ENCODE assay signal across 8 cellular contexts in genomic region chr4:137531951-137532868, GRCh38. TPM values are rescaled to one million over a fixed set of nuclear protein-coding genes. Genes with fewer than 3 reads are reported as not detected.
DNase-seq lines count a peak whose midpoint lies in the region; ATAC-seq and TF ChIP-seq lines count a peak whose summit lies in the region.

Gene PCDH18 (minus strand): TSS chr4:137532494. CDS start chr4:137532088, 406 bp downstream.

- intact Hi-C loops in CD8-positive, alpha-beta T cell (cut with DNase I, micrococcal nuclease), result no loop called here
- intact Hi-C loops in cardiac septum (cut with DNase I), result loop anchor here (5.0 to 10.0 kb wide), 2 partner anchors 157 to 240 kb away; no protein-coding TSS in a partner anchor

- H3K4me2 ChIP-seq in parathyroid adenoma (ENCODE audit: low read length), result peak within 1 kb of the TSS; percentile 45

- POLR2A ChIA-PET in CD8-positive, alpha-beta T cell (lab: Charles Lee), result no interaction called here

- no peak for ATAC-seq in CD8-positive, alpha-beta T cell
- ATAC-seq in GM19395 (IDR thresholded peaks at IDR 0.05; ENCODE audit: unreplicated experiment), result peak; percentile 78
- peak; percentile 49 for ATAC-seq in activated naive CD8-positive, alpha-beta T cell treated with anti-CD3 and anti-CD28 coated beads, Interleukin-2, amount 50 U/mL, for 24 hours
- no peak for ATAC-seq in GM18861 (IDR thresholded peaks at IDR 0.05; ENCODE audit: unreplicated experiment)

- no peak for TF ChIP-seq CTCF in CD8-positive, alpha-beta T cell (IDR thresholded peaks at IDR 0.05)
- TF ChIP-seq CTCF in parathyroid adenoma (IDR thresholded peaks at IDR 0.05), result no peak

- H3K27me3 ChIP-seq in CD8-positive, alpha-beta T cell (ENCODE audit: insufficient read depth, low read length), result no peaks in the 10 kb centered on the region
- no peaks in the 10 kb centered on the region for H3K27me3 ChIP-seq in parathyroid adenoma (ENCODE audit: control insufficient read depth, insufficient read depth, low read length)

- H3K36me3 ChIP-seq in CD8-positive, alpha-beta T cell (ENCODE audit: insufficient read depth, low read length), result no peaks in the 10 kb centered on the region
- no peaks in the 10 kb centered on the region for H3K36me3 ChIP-seq in parathyroid adenoma (ENCODE audit: control insufficient read depth, insufficient read depth, low read length)

- no peaks in the 10 kb centered on the region for H3K79me2 ChIP-seq in parathyroid adenoma

- no peaks in the 10 kb centered on the region for H3K9me3 ChIP-seq in CD8-positive, alpha-beta T cell (ENCODE audit: low read length)
- no peaks in the 10 kb centered on the region for H3K9me3 ChIP-seq in parathyroid adenoma (ENCODE audit: control insufficient read depth, low read length)

- H3K27ac ChIP-seq in CD8-positive, alpha-beta T cell (ENCODE audit: low read depth, low read length), result no peak within 1 kb of the TSS
- peak within 1 kb of the TSS; percentile 36 for H3K27ac ChIP-seq in parathyroid adenoma

- no peaks in the 10 kb centered on the region for H3K9me3 Mint-ChIP-seq in CD8-positive, alpha-beta T cell
- no peaks in the 10 kb centered on the region for H3K9me3 Mint-ChIP-seq in activated naive CD8-positive, alpha-beta T cell treated with anti-CD3 and anti-CD28 coated beads, Interleukin-2, amount 50 U/mL, for 24 hours

- H3K4me3 Mint-ChIP-seq in CD8-positive, alpha-beta T cell, result no peak within 1 kb of the TSS
- no peak within 1 kb of the TSS for H3K4me3 Mint-ChIP-seq in activated naive CD8-positive, alpha-beta T cell treated with anti-CD3 and anti-CD28 coated beads, Interleukin-2, amount 50 U/mL, for 24 hours

- DNase-seq in CD8-positive, alpha-beta T cell, result no peak
- DNase-seq in LHCN-M2 (ENCODE audit: low read depth) (peak; percentile 95), cardiac septum (ENCODE audit: low spot score) (peak; percentile 90), activated gamma-delta T cell (lab: John Stamatoyannopoulos, UW) (no peak)
- peak; percentile 1 for DNase-seq in activated naive CD8-positive, alpha-beta T cell treated with anti-CD3 and anti-CD28 coated beads, Interleukin-2, amount 50 U/mL, for 24 hours

- CTCF ChIA-PET in CD8-positive, alpha-beta T cell (lab: Charles Lee), result no interaction called here

- H3K4me1 ChIP-seq in CD8-positive, alpha-beta T cell (ENCODE audit: insufficient read depth, low read length), result peaks cover 3% of the 10 kb centered on the region
- no peaks in the 10 kb centered on the region for H3K4me1 ChIP-seq in parathyroid adenoma

- no peaks in the 10 kb centered on the region for H3K27me3 Mint-ChIP-seq in CD8-positive, alpha-beta T cell (ENCODE audit: low read depth)
- H3K27me3 Mint-ChIP-seq in activated naive CD8-positive, alpha-beta T cell treated with anti-CD3 and anti-CD28 coated beads, Interleukin-2, amount 50 U/mL, for 24 hours, result no peaks in the 10 kb centered on the region

- H3K27ac Mint-ChIP-seq in CD8-positive, alpha-beta T cell, result no peak within 1 kb of the TSS
- no peak within 1 kb of the TSS for H3K27ac Mint-ChIP-seq in activated naive CD8-positive, alpha-beta T cell treated with anti-CD3 and anti-CD28 coated beads, Interleukin-2, amount 50 U/mL, for 24 hours

- peaks cover 4% of the 10 kb centered on the region for H3K4me1 Mint-ChIP-seq in CD8-positive, alpha-beta T cell (ENCODE audit: low read depth)
- H3K4me1 Mint-ChIP-seq in activated naive CD8-positive, alpha-beta T cell treated with anti-CD3 and anti-CD28 coated beads, Interleukin-2, amount 50 U/mL, for 24 hours, result no peaks in the 10 kb centered on the region

- H3K4me3 ChIP-seq in CD8-positive, alpha-beta T cell (ENCODE audit: low read depth, low read length), result peak within 1 kb of the TSS; percentile 32
- peak within 1 kb of the TSS; percentile 47 for H3K4me3 ChIP-seq in parathyroid adenoma (ENCODE audit: low read depth, low read length)

- peak within 1 kb of the TSS; percentile 66 for H2AFZ ChIP-seq in parathyroid adenoma

- no peak within 1 kb of the TSS for H3K9ac ChIP-seq in parathyroid adenoma

- H3K36me3 Mint-ChIP-seq in CD8-positive, alpha-beta T cell, result no peaks in the 10 kb centered on the region
- H3K36me3 Mint-ChIP-seq in activated naive CD8-positive, alpha-beta T cell treated with anti-CD3 and anti-CD28 coated beads, Interleukin-2, amount 50 U/mL, for 24 hours (ENCODE audit: low read depth), result no peaks in the 10 kb centered on the region

RNA-seq across cellular contexts. Expression of gene PCDH18, which starts in this region (rescaled TPM):
- not detected for total RNA-seq in CD8-positive, alpha-beta T cell
- total RNA-seq in LHCN-M2 (2014; rRNA removed) (13.4 and 16.6 TPM in 2 replicates), cardiac septum (4.9 TPM)
- polyA plus RNA-seq in LHCN-M2 (2012), result 2.8 TPM

Comparison
In these comparisons a context has a peak if more than half of its experiments do, and no peak if none do; other contexts are left out.
1. ATAC-seq: peak in GM19395 (single experiment) and activated naive CD8-positive, alpha-beta T cell treated with anti-CD3 and anti-CD28 coated beads, Interleukin-2, amount 50 U/mL, for 24 hours (single experiment); none in CD8-positive, alpha-beta T cell (single experiment) and GM18861 (single experiment).
2. DNase-seq: peak in LHCN-M2 (single experiment), activated naive CD8-positive, alpha-beta T cell treated with anti-CD3 and anti-CD28 coated beads, Interleukin-2, amount 50 U/mL, for 24 hours (single experiment) and cardiac septum (single experiment); none in CD8-positive, alpha-beta T cell (0 of 7) and activated gamma-delta T cell (single experiment).